15 cellular contexts compared by ENCODE assay signal in the genomic region with DNA sequence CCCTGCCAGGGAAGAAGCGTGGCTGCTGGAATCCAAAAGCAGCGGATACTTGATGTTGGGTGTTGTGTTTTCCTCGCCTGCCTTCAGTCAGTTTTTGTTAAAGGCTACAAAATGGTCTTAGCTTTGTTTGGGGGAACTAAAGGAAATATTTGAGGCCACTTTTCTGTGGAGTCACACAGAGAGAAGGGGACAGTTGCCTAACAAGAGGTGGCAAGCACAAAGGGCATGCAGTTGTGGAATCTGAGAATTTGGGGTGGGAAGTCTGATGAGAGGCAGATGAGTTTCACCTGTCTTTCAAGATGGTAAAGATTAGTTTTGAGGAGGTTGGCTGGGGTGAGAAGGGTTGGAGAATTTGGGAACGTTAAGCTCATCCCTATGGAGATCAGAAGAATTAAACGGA. TPM values are rescaled to one million over a fixed set of nuclear protein-coding genes. Genes with fewer than 3 reads are reported as not detected.
DNase-seq lines count a peak whose midpoint lies in the region; ATAC-seq, FAIRE-seq and TF ChIP-seq lines count a peak whose summit lies in the region.
"Had no signal": no experiment of that assay in that cellular context is flagged by ENCODE, and none has a peak within 500 bp of the region (broad histone marks: within the 10 kb centered on the region; RNA-seq: fewer than 3 reads in every experiment).

No MANE protein-coding gene starts in this region.

- H3K4me3 ChIP-seq in small intestine (ENCODE audit: low read depth in 1 of 2, low read length in 2 of 2): no peak overlapping the region
- H3K4me3 ChIP-seq: esophagus muscularis mucosa, mucosa of descending colon, SK-N-MC had no signal

- no peak for ATAC-seq in stimulated activated effector memory CD8-positive, alpha-beta T cell treated with anti-CD3 and anti-CD28 coated beads, Interleukin-12 subunit alpha, Interleukin-12 subunit beta, amount 100 ng/mL, for 72 hours
- ATAC-seq in HG02763 (IDR thresholded peaks at IDR 0.05; ENCODE audit: unreplicated experiment): no peak
- ATAC-seq: mucosa of descending colon had no signal

- H3K27me3 Mint-ChIP-seq in activated T-cell treated with anti-CD3 and anti-CD28 coated beads, Interleukin-2, amount 50 U/mL, for 24 hours: no peaks in the 10 kb centered on the region
- H3K27me3 Mint-ChIP-seq in HFFc6 (ENCODE audit: insufficient read depth) (no peaks in the 10 kb centered on the region; the same call in 1 of the 2 replicates), brain (peaks cover 6% of the 10 kb centered on the region)

- H3K9me3 ChIP-seq in small intestine (ENCODE audit: control insufficient read depth, low read depth): no peaks in the 10 kb centered on the region
- H3K9me3 ChIP-seq: esophagus muscularis mucosa, mucosa of descending colon had no signal

- no peak overlapping the region for H3K27ac ChIP-seq in small intestine (ENCODE audit: low read depth in 1 of 2, low read length in 1 of 2)
- H3K27ac ChIP-seq: esophagus muscularis mucosa, SK-N-MC had no signal

- H3K9me3 Mint-ChIP-seq in activated T-cell treated with anti-CD3 and anti-CD28 coated beads, Interleukin-2, amount 50 U/mL, for 24 hours: no peaks in the 10 kb centered on the region
- H3K9me3 Mint-ChIP-seq in HFFc6: no peaks in the 10 kb centered on the region
- H3K9me3 Mint-ChIP-seq in brain: peaks cover 0 to 3% (median 0%) of the 10 kb centered on the region in 5 experiments
- H3K9me3 Mint-ChIP-seq in stimulated activated effector memory CD8-positive, alpha-beta T cell treated with anti-CD3 and anti-CD28 coated beads, Interleukin-12 subunit alpha, Interleukin-12 subunit beta, amount 100 ng/mL, for 72 hours: no peaks in the 10 kb centered on the region

- no peak for DNase-seq in activated T-cell treated with anti-CD3 and anti-CD28 coated beads, Interleukin-2, amount 50 U/mL, for 24 hours
- no peak for DNase-seq in activated T-cell treated with anti-CD3 and anti-CD28 coated beads, Interleukin-2, amount 50 U/mL, for 1 hour
- DNase-seq in HFFc6 (no peak), small intestine (no peak), DMS79 (lab: John Stamatoyannopoulos, UW) (no peak)
- DNase-seq in stimulated activated effector memory CD8-positive, alpha-beta T cell treated with anti-CD3 and anti-CD28 coated beads, Interleukin-12 subunit alpha, Interleukin-12 subunit beta, amount 100 ng/mL, for 72 hours (ENCODE audit: low spot score in 2 of 2): peak in 1 of 2 donors; percentile 34
- DNase-seq: mucosa of descending colon; NCI-H1694 treated with DMSO at 0.1 percent for 48 hours; posterior cingulate gyrus; stimulated activated CD4-positive, alpha-beta T cell treated with anti-CD3 and anti-CD28 coated beads, Interleukin-12 subunit alpha, Interleukin-12 subunit beta, amount 100 ng/mL, for 4 hours had no signal

- H3K4me3 Mint-ChIP-seq in activated T-cell treated with anti-CD3 and anti-CD28 coated beads, Interleukin-2, amount 50 U/mL, for 24 hours: peak overlapping the region; percentile 13
- peak overlapping the region; percentile 61 for H3K4me3 Mint-ChIP-seq in HFFc6
- peak overlapping the region in 3 of 5 experiments; percentile 23 to 51 (median 30) for H3K4me3 Mint-ChIP-seq in brain
- H3K4me3 Mint-ChIP-seq in stimulated activated effector memory CD8-positive, alpha-beta T cell treated with anti-CD3 and anti-CD28 coated beads, Interleukin-12 subunit alpha, Interleukin-12 subunit beta, amount 100 ng/mL, for 72 hours: peak overlapping the region; percentile 89

- H3K36me3 Mint-ChIP-seq in activated T-cell treated with anti-CD3 and anti-CD28 coated beads, Interleukin-2, amount 50 U/mL, for 24 hours (ENCODE audit: low read depth): peaks cover 29% of the 10 kb centered on the region
- H3K36me3 Mint-ChIP-seq in HFFc6 (ENCODE audit: low read depth) (peaks cover 15% of the 10 kb centered on the region), brain (peaks cover 29% of the 10 kb centered on the region)
- peaks cover 9% of the 10 kb centered on the region for H3K36me3 Mint-ChIP-seq in stimulated activated effector memory CD8-positive, alpha-beta T cell treated with anti-CD3 and anti-CD28 coated beads, Interleukin-12 subunit alpha, Interleukin-12 subunit beta, amount 100 ng/mL, for 72 hours

- H3K27me3 ChIP-seq in small intestine (ENCODE audit: control insufficient read depth in 2 of 2, insufficient read depth in 2 of 2, low read length in 2 of 2): no peaks in the 10 kb centered on the region
- H3K27me3 ChIP-seq: esophagus muscularis mucosa had no signal

- peaks cover 83% of the 10 kb centered on the region for H3K4me1 Mint-ChIP-seq in activated T-cell treated with anti-CD3 and anti-CD28 coated beads, Interleukin-2, amount 50 U/mL, for 24 hours (ENCODE audit: low read depth)
- H3K4me1 Mint-ChIP-seq in HFFc6 (ENCODE audit: low read depth): peaks cover 73% of the 10 kb centered on the region
- H3K4me1 Mint-ChIP-seq in brain: peaks cover 42% of the 10 kb centered on the region
- peaks cover 62% of the 10 kb centered on the region for H3K4me1 Mint-ChIP-seq in stimulated activated effector memory CD8-positive, alpha-beta T cell treated with anti-CD3 and anti-CD28 coated beads, Interleukin-12 subunit alpha, Interleukin-12 subunit beta, amount 100 ng/mL, for 72 hours

- TF ChIP-seq CTCF in HFFc6 (IDR thresholded peaks at IDR 0.05) (no peak), brain (conservative IDR thresholded peaks at IDR 0.05) (no peak)

- no peaks in the 10 kb centered on the region for H3K36me3 ChIP-seq in small intestine (ENCODE audit: control insufficient read depth in 2 of 2, insufficient read depth in 2 of 2, low read length in 2 of 2)

- FAIRE-seq in small intestine (lab: Jason Lieb, UNC): no peak
- FAIRE-seq: islet of Langerhans had no signal

- H3K27ac Mint-ChIP-seq in activated T-cell treated with anti-CD3 and anti-CD28 coated beads, Interleukin-2, amount 50 U/mL, for 24 hours: peak overlapping the region; percentile 9
- H3K27ac Mint-ChIP-seq in HFFc6 (peak overlapping the region; percentile 13), brain (no peak overlapping the region)
- H3K27ac Mint-ChIP-seq in stimulated activated effector memory CD8-positive, alpha-beta T cell treated with anti-CD3 and anti-CD28 coated beads, Interleukin-12 subunit alpha, Interleukin-12 subunit beta, amount 100 ng/mL, for 72 hours: peak overlapping the region; percentile 22

- peaks cover 2 to 3% of the 10 kb centered on the region in 2 donors for H3K4me1 ChIP-seq in small intestine (ENCODE audit: control insufficient read depth in 2 of 2, insufficient read depth in 1 of 2, low read depth in 1 of 2, low read length in 1 of 2)

- WGBS in small intestine, 3 donors: 84 to 93% (median 87%) methylated on average over 5 of the region's 5 CpGs

RNA-seq across cellular contexts. Expression of gene MALT1, which starts 2.9 kb away (rescaled TPM):
- total RNA-seq in HFFc6 (2021; fragmentation: NEBNext Ultra II Directional; extraction: Animal tissue kit (Norgen Biotek cat#: 25700)): 10 to 100 TPM; 19.9 to 25.6 (median 22.4) TPM
- 3.4 TPM for polyA plus RNA-seq in brain (ENCODE audit: insufficient read depth, low read depth, low replicate concordance)
- 1 to 10 TPM; 4.9 to 6.3 (median 6.2) TPM for polyA plus RNA-seq in small intestine

RNA-seq across cellular contexts. Expression of gene ALPK2, which starts 45.3 kb away (rescaled TPM):
- 10 to 100 TPM; 31.6 to 36.0 (median 35.1) TPM for total RNA-seq in HFFc6 (2021; fragmentation: NEBNext Ultra II Directional; extraction: Animal tissue kit (Norgen Biotek cat#: 25700))
- polyA plus RNA-seq in brain (ENCODE audit: insufficient read depth, low read depth, low replicate concordance) (not detected), small intestine (under 1 TPM in 2 of 3 donors, not detected in 1; 0.07 to 0.27 TPM)

Comparison
In these comparisons a context has a peak if more than half of its experiments do, and no peak if none do; other contexts are left out.
1. H3K27ac Mint-ChIP-seq: peak in activated T-cell treated with anti-CD3 and anti-CD28 coated beads, Interleukin-2, amount 50 U/mL, for 24 hours (single experiment), HFFc6 (single experiment) and stimulated activated effector memory CD8-positive, alpha-beta T cell treated with anti-CD3 and anti-CD28 coated beads, Interleukin-12 subunit alpha, Interleukin-12 subunit beta, amount 100 ng/mL, for 72 hours (single experiment); none in brain (0 of 5).
2. H3K4me3 Mint-ChIP-seq: peak in every context shown above with its lines; median percentile 89 in stimulated activated effector memory CD8-positive, alpha-beta T cell treated with anti-CD3 and anti-CD28 coated beads, Interleukin-12 subunit alpha, Interleukin-12 subunit beta, amount 100 ng/mL, for 72 hours; 61 in HFFc6; 30 in brain; 13 in activated T-cell treated with anti-CD3 and anti-CD28 coated beads, Interleukin-2, amount 50 U/mL, for 24 hours.